In the genomic region with DNA sequence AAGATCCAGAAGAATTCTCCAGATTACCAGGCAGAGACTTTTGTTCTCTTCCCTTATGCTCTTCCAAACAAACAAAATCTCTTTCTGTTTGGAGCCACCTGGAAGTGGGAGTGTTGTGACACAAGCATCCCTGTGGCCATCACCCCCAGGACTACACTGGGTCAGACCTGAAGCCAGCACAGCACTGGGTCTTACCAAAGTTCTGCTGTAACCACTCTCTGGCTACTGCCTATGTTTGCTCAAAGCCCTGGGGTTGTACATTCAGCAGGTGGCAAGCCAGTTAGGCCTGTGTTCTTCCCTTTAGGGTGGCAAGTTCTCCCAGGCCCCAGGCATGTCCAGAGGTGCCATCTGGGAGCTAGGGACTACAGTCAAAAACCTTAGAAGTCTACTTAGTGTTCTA, we compare ENCODE assay signal across 7 cellular contexts.
"Had no signal": no experiment of that assay in that cellular context is flagged by ENCODE, and none has a peak within 500 bp of the region (broad histone marks: within the 10 kb centered on the region; RNA-seq: fewer than 3 reads in every experiment).

No MANE protein-coding gene starts in this region.

- H3K4me3 ChIP-seq: GM12878 had no signal

- ATAC-seq: GM12878 had no signal

- FAIRE-seq: G401.6, GM12878, GM12891, GM12892, GM18507 had no signal

- DNase-seq: GDM1, GF-D8 had no signal
